Comparison of ENCODE assay signal across 17 cellular contexts in the genomic region with DNA sequence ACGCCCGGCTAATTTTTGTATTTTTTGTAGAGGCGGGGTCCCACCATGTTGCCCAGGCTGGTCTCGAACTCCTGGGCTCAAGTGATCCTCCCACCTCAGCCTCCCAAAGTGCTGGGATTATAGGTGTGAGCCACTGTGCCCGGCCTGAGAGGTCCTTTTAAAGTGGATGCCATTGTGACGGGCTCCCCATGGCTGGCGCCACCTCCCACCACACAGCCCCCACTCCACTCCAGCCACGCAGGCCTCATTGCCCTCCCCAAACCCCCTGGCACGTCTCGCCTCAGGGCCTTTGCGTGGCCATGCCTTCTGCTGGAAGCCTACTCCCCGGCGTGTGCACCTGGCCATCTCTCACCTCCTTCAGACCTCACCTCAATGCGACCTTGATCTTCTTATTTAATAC. TPM values are rescaled to one million over a fixed set of nuclear protein-coding genes. Genes with fewer than 3 reads are reported as not detected.
"Had no signal": no experiment of that assay in that cellular context is flagged by ENCODE, and none has a peak within 500 bp of the region (broad histone marks: within the 10 kb centered on the region; RNA-seq: fewer than 3 reads in every experiment).

No MANE protein-coding gene starts in this region.

- H3K27me3 Mint-ChIP-seq: activated naive CD4-positive, alpha-beta T cell treated with anti-CD3 and anti-CD28 coated beads, Interleukin-2, amount 50 U/mL, for 24 hours had no signal

- H3K4me3 Mint-ChIP-seq: activated CD4-positive, alpha-beta memory T cell treated with anti-CD3 and anti-CD28 coated beads, Interleukin-2, amount 10 ng/mL, durations not matched to agents 7 days and 5 days; activated CD8-positive, alpha-beta memory T cell treated with anti-CD3 and anti-CD28 coated beads, Interleukin-2, amount 10 ng/mL, durations not matched to agents 7 days and 5 days; activated naive CD4-positive, alpha-beta T cell treated with anti-CD3 and anti-CD28 coated beads, Interleukin-2, amount 50 U/mL, for 24 hours; activated naive CD8-positive, alpha-beta T cell treated with anti-CD3 and anti-CD28 coated beads, Interleukin-2, amount 10 ng/mL, durations not matched to agents 7 days and 5 days; T-helper 1 cell treated with Interleukin-12 subunit alpha and Interleukin-12 subunit beta and Interleukin-4 antibody, amounts not matched to agents 30 μg/mL and 1 μg/mL, for 36 hours; WTC11 had no signal

- H3K9ac ChIP-seq: SK-N-SH had no signal

- H3K4me1 ChIP-seq: breast epithelium, SJSA1 had no signal

- H3K9me3 Mint-ChIP-seq: activated CD4-positive, alpha-beta memory T cell treated with anti-CD3 and anti-CD28 coated beads, Interleukin-2, amount 10 ng/mL, durations not matched to agents 7 days and 5 days; activated naive CD4-positive, alpha-beta T cell treated with anti-CD3 and anti-CD28 coated beads, Interleukin-2, amount 50 U/mL, for 24 hours; activated naive CD8-positive, alpha-beta T cell treated with anti-CD3 and anti-CD28 coated beads, Interleukin-2, amount 10 ng/mL, durations not matched to agents 7 days and 5 days; activated T-helper 2 cell treated with anti-CD3 and anti-CD28 coated beads, Interferon-gamma antibody, Interleukin-2, Interleukin-4, amounts not matched to agents 10 μg/mL and 5 μg/mL and 100 μg/mL, durations not matched to agents 14 hours and 24 hours and 36 hours; T-helper 1 cell treated with Interleukin-12 subunit alpha and Interleukin-12 subunit beta and Interleukin-4 antibody, amounts not matched to agents 30 μg/mL and 1 μg/mL, for 36 hours; WTC11 had no signal

- H3K27ac ChIP-seq: body of pancreas, breast epithelium, SJSA1 had no signal

- H3K4me2 ChIP-seq: SK-N-SH had no signal

- H3K4me1 Mint-ChIP-seq: activated CD4-positive, alpha-beta memory T cell treated with anti-CD3 and anti-CD28 coated beads, Interleukin-2, amount 10 ng/mL, durations not matched to agents 7 days and 5 days; activated CD8-positive, alpha-beta memory T cell treated with anti-CD3 and anti-CD28 coated beads, Interleukin-2, amount 10 ng/mL, durations not matched to agents 7 days and 5 days had no signal

- H3K27ac Mint-ChIP-seq: activated CD4-positive, alpha-beta memory T cell treated with anti-CD3 and anti-CD28 coated beads, Interleukin-2, amount 10 ng/mL, durations not matched to agents 7 days and 5 days; activated CD8-positive, alpha-beta memory T cell treated with anti-CD3 and anti-CD28 coated beads, Interleukin-2, amount 10 ng/mL, durations not matched to agents 7 days and 5 days; activated naive CD4-positive, alpha-beta T cell treated with anti-CD3 and anti-CD28 coated beads, Interleukin-2, amount 50 U/mL, for 24 hours; activated naive CD8-positive, alpha-beta T cell treated with anti-CD3 and anti-CD28 coated beads, Interleukin-2, amount 10 ng/mL, durations not matched to agents 7 days and 5 days; activated T-helper 2 cell treated with anti-CD3 and anti-CD28 coated beads, Interferon-gamma antibody, Interleukin-2, Interleukin-4, amounts not matched to agents 10 μg/mL and 5 μg/mL and 100 μg/mL, durations not matched to agents 14 hours and 24 hours and 36 hours; T-helper 1 cell treated with Interleukin-12 subunit alpha and Interleukin-12 subunit beta and Interleukin-4 antibody, amounts not matched to agents 30 μg/mL and 1 μg/mL, for 36 hours; WTC11 had no signal

- H3K27me3 ChIP-seq: body of pancreas, breast epithelium, MG63 had no signal

- DNase-seq: activated gamma-delta T cell, KG1, NCI-H1436 treated with DMSO at 0.1 percent for 48 hours, NCI-H524 treated with DMSO at 0.1 percent for 48 hours had no signal

- H3K36me3 ChIP-seq: breast epithelium, MG63, SJSA1 had no signal

- H3K4me3 ChIP-seq: body of pancreas, breast epithelium, MG63, SJSA1 had no signal

- H3K36me3 Mint-ChIP-seq: activated CD8-positive, alpha-beta memory T cell treated with anti-CD3 and anti-CD28 coated beads, Interleukin-2, amount 10 ng/mL, durations not matched to agents 7 days and 5 days; activated naive CD4-positive, alpha-beta T cell treated with anti-CD3 and anti-CD28 coated beads, Interleukin-2, amount 50 U/mL, for 24 hours; activated naive CD8-positive, alpha-beta T cell treated with anti-CD3 and anti-CD28 coated beads, Interleukin-2, amount 10 ng/mL, durations not matched to agents 7 days and 5 days; WTC11 had no signal

- H3K9me3 ChIP-seq: body of pancreas, breast epithelium, MG63, SJSA1, SK-N-SH had no signal

RNA-seq across cellular contexts. Expression of a gene that starts 32.7 kb away (rescaled TPM):
- total RNA-seq: RPMI7951, SJSA1 had no signal
